Comparison of ENCODE assay signal across 1 cellular context in genomic region chr7:7136423-7136822, GRCh38.
TF ChIP-seq lines count a peak whose summit lies in the region.

No MANE protein-coding gene starts in this region.

TF ChIP-seq in GM23338, 12 proteins besides CTCF, POLR2A, EP300 and RAD21 (continued from another document):
- TF ChIP-seq REST (IDR thresholded peaks at IDR 0.05; ENCODE audit: unreplicated experiment) (no peak), EZH2phosphoT487 (IDR thresholded peaks at IDR 0.05; ENCODE audit: unreplicated experiment) (no peak), EZH2 (IDR thresholded peaks at IDR 0.05; ENCODE audit: low read depth, unreplicated experiment) (no peak), NANOG (IDR thresholded peaks at IDR 0.05; ENCODE audit: borderline replicate concordance) (no peak), ETS1 (IDR thresholded peaks at IDR 0.05) (no peak), STAT1 (IDR thresholded peaks at IDR 0.05; ENCODE audit: unreplicated experiment) (no peak)
